Comparison of ENCODE assay signal across 13 cellular contexts in the genomic region with DNA sequence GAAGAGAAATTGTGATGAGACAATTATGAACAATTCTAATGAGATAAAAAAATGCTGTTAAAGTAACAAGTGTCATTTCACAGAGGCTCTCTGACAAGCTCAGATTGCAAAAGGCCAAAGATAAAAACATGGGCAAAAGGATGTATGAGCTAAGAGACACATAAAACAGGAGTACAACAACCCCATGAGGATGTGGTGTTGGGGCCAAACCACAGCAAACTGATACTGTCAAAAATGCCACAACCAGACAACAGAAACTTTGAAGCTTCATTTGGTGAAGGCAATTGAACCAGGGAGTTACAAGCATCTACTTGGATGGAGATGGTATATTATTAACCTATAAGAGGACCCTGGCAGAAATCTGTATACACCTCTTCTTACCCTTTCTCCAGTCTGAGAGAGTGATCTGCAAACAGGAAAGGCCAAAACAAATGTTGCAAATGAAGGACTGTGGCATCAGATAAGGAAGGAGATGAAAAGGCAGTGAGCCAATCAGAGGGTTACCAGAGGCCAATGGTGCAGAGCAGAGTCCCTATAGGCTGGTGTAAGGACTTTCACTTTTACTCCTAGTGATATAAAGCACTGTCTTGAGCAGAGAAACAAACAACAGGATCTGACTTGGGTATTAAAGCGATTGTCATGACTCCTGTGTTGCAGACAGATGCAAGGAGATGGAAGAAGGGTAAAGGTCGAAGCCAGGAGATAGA.
DNase-seq lines count a peak whose midpoint lies in the region; ATAC-seq, FAIRE-seq and TF ChIP-seq lines count a peak whose summit lies in the region.
"Had no signal": no experiment of that assay in that cellular context is flagged by ENCODE, and none has a peak within 500 bp of the region (broad histone marks: within the 10 kb centered on the region; RNA-seq: fewer than 3 reads in every experiment).

No MANE protein-coding gene starts in this region.

- POLR2A ChIA-PET in SK-N-SH (lab: Yijun Ruan, JAX) = no interaction called here

- no peaks in the 10 kb centered on the region; a peak in 1 of 7 replicates for H3K36me3 Mint-ChIP-seq in H9 (ENCODE audit: insufficient read depth in 1 of 3, low read depth in 3 of 3)

- no peak overlapping the region for H2BK5ac ChIP-seq in H9 (ENCODE audit: insufficient read length, low read length)

- no peak for TF ChIP-seq POLR2A in vagina (IDR thresholded peaks at IDR 0.05)

- no peaks in the 10 kb centered on the region for H4K20me1 ChIP-seq in H9 (ENCODE audit: control insufficient read depth, insufficient read depth, insufficient read length)
- H4K20me1 ChIP-seq in SK-N-SH (ENCODE audit: insufficient read depth) = no peaks in the 10 kb centered on the region

- no peak overlapping the region for H2BK20ac ChIP-seq in H9 (ENCODE audit: low read depth, low read length, poor library complexity, severe bottlenecking)

- WGBS in H9 (ENCODE audit: extremely low coverage, insufficient read length, low lambda C conversion rate) = no CpG with 5 or more reads among the region's 2 CpGs
- 41% methylated on average over 2 of the region's 2 CpGs for WGBS in SK-N-SH (ENCODE audit: low lambda C conversion rate)

- H3K9ac ChIP-seq in H9 (ENCODE audit: extremely low read depth, insufficient read length, low read length) (no peak overlapping the region), SK-N-SH (no peak overlapping the region)

- DNase-seq in CD1c-positive myeloid dendritic cell (ENCODE audit: extremely low spot score) (peak; percentile 1), H9 (no peak), SK-N-SH (no peak), fibroblast of villous mesenchyme (ENCODE audit: low read depth) (peak; percentile 26), vagina (ENCODE audit: extremely low spot score in 2 of 2) (no peak), kidney tubule cell (ENCODE audit: low spot score) (no peak), GM19239 (ENCODE audit: insufficient read length, low spot score) (no peak)
- DNase-seq: DMS53, islet precursor cell, NCI-H2227 treated with DMSO at 0.1 percent for 48 hours had no signal

- no peaks in the 10 kb centered on the region for H3K4me1 Mint-ChIP-seq in H9

- TF ChIP-seq CTCF in H9 (conservative IDR thresholded peaks at IDR 0.05) = no peak
- TF ChIP-seq CTCF in SK-N-SH (IDR thresholded peaks at IDR 0.05) = no peak
- no peak for TF ChIP-seq CTCF in fibroblast of villous mesenchyme (IDR thresholded peaks at IDR 0.05; ENCODE audit: insufficient read depth, low read depth, low read length)
- TF ChIP-seq CTCF in vagina (IDR thresholded peaks at IDR 0.05) = no peak

- no peak for TF ChIP-seq EP300 in SK-N-SH (IDR thresholded peaks at IDR 0.05; ENCODE audit: borderline replicate concordance in 1 of 2, low read depth in 1 of 2, low read length in 1 of 2)

- no peaks in the 10 kb centered on the region for H3F3A ChIP-seq in SK-N-SH (replicated peaks; ENCODE audit: insufficient read depth)

- no peak for FAIRE-seq in GM19239 (lab: Jason Lieb, UNC)
- FAIRE-seq: urothelium cell line had no signal

- H3K4me1 ChIP-seq in H9 (ENCODE audit: insufficient read depth, low read length) = no peaks in the 10 kb centered on the region
- H3K4me1 ChIP-seq in SK-N-SH (ENCODE audit: control insufficient read depth in 1 of 2, insufficient read depth in 2 of 2, low read depth in 1 of 2, low read length in 1 of 2) = peaks cover 0 to 2% of the 10 kb centered on the region in 2 experiments; a peak in 1 of 4 replicates
- no peaks in the 10 kb centered on the region for H3K4me1 ChIP-seq in vagina
- H3K4me1 ChIP-seq: adrenal gland had no signal

- no peak overlapping the region for H3K23ac ChIP-seq in H9 (ENCODE audit: insufficient read length, low read depth, low read length)

- H3K27ac ChIP-seq in H9 (ENCODE audit: insufficient read length, low read depth, low read length) (no peak overlapping the region), SK-N-SH (ENCODE audit: low read depth in 2 of 2, low read length in 1 of 2) (no peak overlapping the region), vagina (no peak overlapping the region)
- H3K27ac ChIP-seq: adrenal gland had no signal

- H2BK15ac ChIP-seq in H9 (ENCODE audit: low read depth, low read length) = no peak overlapping the region

- H3K23me2 ChIP-seq in H9 (ENCODE audit: insufficient read length, low read depth, low read length, poor library complexity, severe bottlenecking) = no peaks in the 10 kb centered on the region

- no peak overlapping the region for H3K14ac ChIP-seq in H9 (ENCODE audit: insufficient read depth, low read length)

- no peak overlapping the region for H4K8ac ChIP-seq in H9 (replicated peaks; ENCODE audit: insufficient read length, low read depth, low read length)

- TF ChIP-seq RAD21 in SK-N-SH (IDR thresholded peaks at IDR 0.05; ENCODE audit: low read length) = no peak

- H3K79me2 ChIP-seq in H9 (ENCODE audit: insufficient read depth, low read length) (no peaks in the 10 kb centered on the region), SK-N-SH (ENCODE audit: insufficient read depth) (no peaks in the 10 kb centered on the region)

- intact Hi-C loops in vagina (cut with DNase I) = no loop called here

- H3T11ph ChIP-seq in H9 (ENCODE audit: low read length) = no peak overlapping the region

- H3K9me3 ChIP-seq in H9 (ENCODE audit: control insufficient read depth, low read depth, low read length) (no peaks in the 10 kb centered on the region), SK-N-SH (no peaks in the 10 kb centered on the region), vagina (no peaks in the 10 kb centered on the region)
- H3K9me3 ChIP-seq: adrenal gland had no signal

- H2BK120ac ChIP-seq in H9 (ENCODE audit: low read depth, low read length, poor library complexity, severe bottlenecking) = no peak overlapping the region

- no peak overlapping the region for H2BK12ac ChIP-seq in H9 (ENCODE audit: insufficient read length, low read depth, low read length)

- no peaks in the 10 kb centered on the region for H3K36me3 ChIP-seq in SK-N-SH (replicated peaks in 1 of 2; ENCODE audit: control insufficient read depth in 1 of 2, insufficient read depth in 2 of 2, low read length in 1 of 2)
- no peaks in the 10 kb centered on the region for H3K36me3 ChIP-seq in vagina
- H3K36me3 ChIP-seq: adrenal gland had no signal

- H3K9me2 ChIP-seq in SK-N-SH = no peaks in the 10 kb centered on the region

- H4K91ac ChIP-seq in H9 (ENCODE audit: insufficient read length, low read depth, low read length) = no peak overlapping the region

- no peak for ATAC-seq in GM21717 (IDR thresholded peaks at IDR 0.05; ENCODE audit: unreplicated experiment)

- peak overlapping the region; percentile 91 for H2AFZ ChIP-seq in H9 (ENCODE audit: low read length)
- no peak overlapping the region for H2AFZ ChIP-seq in SK-N-SH (ENCODE audit: low read depth)

- H3K56ac ChIP-seq in H9 (ENCODE audit: insufficient read length, low read depth, low read length) = no peak overlapping the region

- H3K79me1 ChIP-seq in H9 (ENCODE audit: insufficient read depth, low read depth, low read length, poor library complexity, severe bottlenecking) = no peaks in the 10 kb centered on the region

- H2AK5ac ChIP-seq in H9 (ENCODE audit: insufficient read length, low read length) = no peak overlapping the region

- CTCF ChIA-PET in SK-N-SH (lab: Yijun Ruan, JAX) = no interaction called here

- no peak overlapping the region for H3K4ac ChIP-seq in H9 (ENCODE audit: low read depth, low read length)

- no peak overlapping the region for H4K5ac ChIP-seq in H9 (ENCODE audit: insufficient read length, low read depth, low read length)

- H3K4me3 Mint-ChIP-seq in H9 = no peak overlapping the region

- no peak overlapping the region for H3K4me2 ChIP-seq in H9 (ENCODE audit: insufficient read depth, insufficient read length, low read length)
- peak overlapping the region; percentile 10; the same call in 1 of the 2 replicates for H3K4me2 ChIP-seq in SK-N-SH

- peaks cover 2% of the 10 kb centered on the region; the same call in 1 of the 2 replicates for H3K27me3 Mint-ChIP-seq in H9 (ENCODE audit: low read depth)

- no peaks in the 10 kb centered on the region for H3K27me3 ChIP-seq in H9 (ENCODE audit: insufficient read depth, low read length)
- no peaks in the 10 kb centered on the region for H3K27me3 ChIP-seq in SK-N-SH (ENCODE audit: insufficient read depth)
- H3K27me3 ChIP-seq in vagina = no peaks in the 10 kb centered on the region
- H3K27me3 ChIP-seq: adrenal gland had no signal

- no peak overlapping the region for H3K18ac ChIP-seq in H9 (ENCODE audit: insufficient read length, low read depth, low read length)

- no peaks in the 10 kb centered on the region; a peak in 1 of 5 replicates for H3K9me3 Mint-ChIP-seq in H9

- H3K27ac Mint-ChIP-seq in H9 = no peak overlapping the region

- H3K4me3 ChIP-seq in SK-N-SH (ENCODE audit: low read depth in 2 of 2, low read length in 1 of 2) (no peak overlapping the region), fibroblast of villous mesenchyme (ENCODE audit: low read depth, low read length) (no peak overlapping the region), vagina (no peak overlapping the region)
- H3K4me3 ChIP-seq: adrenal gland had no signal

TF ChIP-seq in SK-N-SH, 30 proteins besides CTCF, POLR2A, EP300 and RAD21:
- no peak for TF ChIP-seq MXI1 (IDR thresholded peaks at IDR 0.05; ENCODE audit: low read depth, low read length)
- TF ChIP-seq POLR2AphosphoS5 (IDR thresholded peaks at IDR 0.05; ENCODE audit: low read depth, low read length) = no peak
- no peak for TF ChIP-seq NRF1 (IDR thresholded peaks at IDR 0.05; ENCODE audit: low read depth, low read length)
- TF ChIP-seq GATA2 (CRISPR knock-in tag; IDR thresholded peaks at IDR 0.05) = 0 out of 2 replicates have a peak, but pooled peaks have one; percentile 11
- TF ChIP-seq EZH2phosphoT487 (IDR thresholded peaks at IDR 0.05; ENCODE audit: borderline replicate concordance, low read depth) = no peak

Comparison
In these comparisons a context has a peak if more than half of its experiments do, and no peak if none do; other contexts are left out.
1. DNase-seq: peak in CD1c-positive myeloid dendritic cell (single experiment) and fibroblast of villous mesenchyme (single experiment); none in H9 (single experiment), SK-N-SH (single experiment), vagina (0 of 2), kidney tubule cell (single experiment) and GM19239 (single experiment).